ENCODE assay signal across 34 cellular contexts in genomic region chr11:92022499-92022898, GRCh38.
"Had no signal": no experiment of that assay in that cellular context is flagged by ENCODE, and none has a peak within 500 bp of the region (broad histone marks: within the 10 kb centered on the region; RNA-seq: fewer than 3 reads in every experiment).

No MANE protein-coding gene starts in this region.

- H3K9ac ChIP-seq: KMS-11 had no signal

- H3K36me3 ChIP-seq: MG63 had no signal

- DNase-seq: Karpas-422, MG63, MM.1S, MV-4-11, NCI-H1048, NCI-H1092, NCI-H1092 treated with DMSO at 0.1 percent for 48 hours, NCI-H1105, NCI-H1105 treated with DMSO at 0.1 percent for 48 hours, NCI-H1417, NCI-H1417 treated with DMSO at 0.1 percent for 48 hours, NCI-H1436, NCI-H1436 treated with DMSO at 0.1 percent for 48 hours, NCI-H146, NCI-H1694, NCI-H1694 treated with DMSO at 0.1 percent for 48 hours, NCI-H187, NCI-H187 treated with DMSO at 0.1 percent for 48 hours, NCI-H1930, NCI-H2029, NCI-H2029 treated with DMSO at 0.1 percent for 48 hours, NCI-H2081, NCI-H2081 treated with DMSO at 0.1 percent for 48 hours, NCI-H2107, NCI-H2171, NCI-H2171 treated with DMSO at 0.1 percent for 48 hours, NCI-H2227 treated with DMSO at 0.1 percent for 48 hours, NCI-H226, NCI-H345, NCI-H446, NCI-H446 treated with DMSO at 0.1 percent for 48 hours, NCI-H510A, NCI-H510A treated with DMSO at 0.1 percent for 48 hours had no signal

- H3K9me3 ChIP-seq: MG63 had no signal

- H3K27me3 ChIP-seq: MG63 had no signal

- H3K4me3 ChIP-seq: MG63 had no signal

- H3K4me2 ChIP-seq: KMS-11 had no signal

- H3K27ac ChIP-seq: KMS-11 had no signal
